In the genomic region with DNA sequence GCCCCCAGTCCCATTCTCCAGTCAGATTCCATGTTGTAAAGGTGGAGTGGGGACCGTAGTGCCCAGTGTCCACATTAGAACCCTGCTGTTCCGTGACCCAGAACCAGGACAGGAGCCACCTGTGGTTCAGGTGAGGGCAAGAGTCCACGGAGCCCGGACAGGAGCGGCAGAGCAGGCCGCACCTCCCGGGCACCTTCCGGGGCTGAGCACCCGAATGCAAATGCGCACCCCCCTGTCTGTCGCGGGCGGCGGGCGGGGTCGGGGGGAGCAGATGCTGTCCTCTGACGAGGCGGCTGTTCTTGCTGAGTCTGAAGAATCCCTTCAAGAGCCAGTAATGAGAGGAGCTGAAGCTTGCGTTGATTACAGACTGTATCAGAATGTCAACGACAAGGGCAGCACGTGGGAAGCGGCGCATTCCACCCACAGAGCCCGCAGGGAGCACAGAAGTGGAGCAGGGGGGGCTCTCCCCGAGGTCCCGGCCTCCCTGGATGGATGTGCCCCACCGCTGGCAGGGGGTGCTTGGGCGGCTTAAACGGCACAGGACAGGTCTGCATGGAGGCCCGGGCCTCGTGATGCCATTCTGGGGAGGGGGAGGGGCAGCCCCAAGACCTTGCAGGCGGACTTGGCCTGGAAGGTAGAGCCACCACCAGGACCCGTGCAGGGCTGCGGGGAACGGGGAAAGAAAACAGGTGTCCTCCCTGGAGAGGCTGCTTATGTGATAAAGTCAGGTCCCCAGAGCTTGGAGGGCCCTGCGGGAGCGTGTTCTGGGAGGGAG, we compare ENCODE assay signal across 20 cellular contexts.
"Had no signal": no experiment of that assay in that cellular context is flagged by ENCODE, and none has a peak within 500 bp of the region (broad histone marks: within the 10 kb centered on the region; RNA-seq: fewer than 3 reads in every experiment).

No MANE protein-coding gene starts in this region.

- H3K4me3 ChIP-seq: breast epithelium had no signal

- H3K27ac ChIP-seq: breast epithelium had no signal

- H3K4me1 ChIP-seq: breast epithelium had no signal

- H3K36me3 ChIP-seq: breast epithelium had no signal

- ATAC-seq: T-helper 17 cell, WTC11 had no signal

- DNase-seq: activated CD4-positive, alpha-beta T cell treated with anti-CD3 and anti-CD28 coated beads for 48 hours; activated CD4-positive, alpha-beta T cell treated with anti-CD3 and anti-CD28 coated beads, Interleukin-2, amount 50 U/mL, for 4 hours; activated CD4-positive, CD25-positive, alpha-beta regulatory T cell treated with anti-CD3 and anti-CD28 coated beads, Interleukin-2, amount 50 U/mL, for 72 hours; activated effector memory CD4-positive, alpha-beta T cell treated with Interleukin-2 at 50 U/mL for 16 hours; activated naive CD4-positive, alpha-beta T cell; activated T-cell treated with anti-CD3 and anti-CD28 coated beads, Interleukin-2, amount 50 U/mL, for 24 hours; KG1; NCI-H1048; NCI-H1417; NCI-H1930; NCI-H2171 treated with DMSO at 0.1 percent for 48 hours; NCI-H226; NCI-H510A; NCI-H526 treated with DMSO at 0.1 percent for 48 hours; NCI-H82; SIG-M5; T-helper 17 cell; T-helper 9 cell had no signal

- H3K27me3 ChIP-seq: breast epithelium had no signal
